In the genomic region with DNA sequence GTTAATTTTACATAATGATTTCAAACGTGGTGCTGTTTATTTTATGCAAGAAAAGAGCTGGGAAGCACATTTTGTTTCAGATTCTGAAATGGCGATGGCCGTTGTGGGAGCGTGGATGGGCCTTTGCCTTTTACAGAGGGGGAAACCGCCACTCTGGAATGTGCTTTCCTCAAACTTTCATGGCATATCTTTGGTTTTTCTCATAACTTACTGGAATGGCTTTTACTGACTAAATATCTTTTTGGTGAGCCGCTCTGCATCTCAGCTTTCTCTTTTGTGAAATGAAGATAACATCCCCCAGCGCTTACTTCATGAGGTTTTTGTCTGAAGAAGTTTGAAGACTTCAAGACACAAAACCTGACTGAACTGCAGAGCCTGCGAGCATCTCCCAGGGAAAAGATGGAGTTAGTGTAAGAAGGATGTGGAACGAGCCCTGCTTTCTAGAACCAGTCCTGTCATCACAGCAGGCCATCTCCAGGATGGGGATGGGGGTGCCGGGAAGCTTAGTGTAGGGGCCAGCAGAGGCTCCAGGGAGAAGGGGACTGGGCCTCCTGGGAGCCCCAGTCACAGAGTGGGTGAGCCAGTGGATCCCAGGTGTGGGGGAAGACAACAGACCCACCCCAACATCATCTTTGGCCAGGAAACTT, we compare ENCODE assay signal across 19 cellular contexts.
DNase-seq lines count a peak whose midpoint lies in the region; ATAC-seq and TF ChIP-seq lines count a peak whose summit lies in the region.
"Had no signal": no experiment of that assay in that cellular context is flagged by ENCODE, and none has a peak within 500 bp of the region (broad histone marks: within the 10 kb centered on the region; RNA-seq: fewer than 3 reads in every experiment).

No MANE protein-coding gene starts in this region.

- no peaks in the 10 kb centered on the region for H3K79me2 ChIP-seq in osteoblast (ENCODE audit: insufficient read depth, low read length)

- H3K36me3 Mint-ChIP-seq in activated CD4-positive, alpha-beta memory T cell treated with anti-CD3 and anti-CD28 coated beads, Interleukin-2, amount 10 ng/mL, durations not matched to agents 7 days and 5 days (ENCODE audit: low read depth), result no peaks in the 10 kb centered on the region
- H3K36me3 Mint-ChIP-seq: CD8-positive, alpha-beta T cell had no signal

- no peak overlapping the region for H3K4me3 ChIP-seq in SJSA1
- H3K4me3 ChIP-seq in osteoblast (ENCODE audit: insufficient read depth, low read length), result peak overlapping the region; percentile 17
- H3K4me3 ChIP-seq: gastrocnemius medialis, spleen, vagina had no signal

- no peak for ATAC-seq in GM18870 (IDR thresholded peaks at IDR 0.05; ENCODE audit: unreplicated experiment)
- ATAC-seq in stimulated activated naive CD8-positive, alpha-beta T cell treated with anti-CD3 and anti-CD28 coated beads, Interleukin-15, amount 100 ng/mL, for 72 hours, result no peak
- ATAC-seq: CD8-positive, alpha-beta T cell; T-helper 17 cell had no signal

- H3K27me3 ChIP-seq in SJSA1 (replicated peaks) (no peaks in the 10 kb centered on the region), osteoblast (ENCODE audit: insufficient read depth, low read length) (no peaks in the 10 kb centered on the region)
- H3K27me3 ChIP-seq: gastrocnemius medialis, spleen, vagina had no signal

- H3K27ac ChIP-seq in SJSA1 (peak overlapping the region; percentile 85), osteoblast (ENCODE audit: low read depth, low read length) (peak overlapping the region; percentile 33)
- H3K27ac ChIP-seq: gastrocnemius medialis, spleen, vagina, WERI-Rb-1 had no signal

- H3K9me3 Mint-ChIP-seq in activated CD4-positive, alpha-beta memory T cell treated with anti-CD3 and anti-CD28 coated beads, Interleukin-2, amount 10 ng/mL, durations not matched to agents 7 days and 5 days, result no peaks in the 10 kb centered on the region
- H3K9me3 Mint-ChIP-seq in stimulated activated naive CD8-positive, alpha-beta T cell treated with anti-CD3 and anti-CD28 coated beads, Interleukin-15, amount 100 ng/mL, for 72 hours, result no peaks in the 10 kb centered on the region
- H3K9me3 Mint-ChIP-seq: CD8-positive, alpha-beta T cell; neural crest cell had no signal

- POLR2A ChIA-PET in activated CD4-positive, alpha-beta memory T cell treated with anti-CD3 and anti-CD28 coated beads, Interleukin-2, amount 10 ng/mL, durations not matched to agents 7 days and 5 days (lab: Charles Lee), result no interaction called here

- H3K27me3 Mint-ChIP-seq in activated CD4-positive, alpha-beta memory T cell treated with anti-CD3 and anti-CD28 coated beads, Interleukin-2, amount 10 ng/mL, durations not matched to agents 7 days and 5 days, result no peaks in the 10 kb centered on the region
- H3K27me3 Mint-ChIP-seq in stimulated activated naive CD8-positive, alpha-beta T cell treated with anti-CD3 and anti-CD28 coated beads, Interleukin-15, amount 100 ng/mL, for 72 hours, result no peaks in the 10 kb centered on the region
- H3K27me3 Mint-ChIP-seq: T-helper 17 cell had no signal

- H4K20me1 ChIP-seq in osteoblast (ENCODE audit: insufficient read depth, low read length), result no peaks in the 10 kb centered on the region

- H3K4me1 ChIP-seq in SJSA1 (replicated peaks) (peaks cover 44% of the 10 kb centered on the region), osteoblast (ENCODE audit: insufficient read depth, low read length) (peaks cover 31% of the 10 kb centered on the region)

- no peak overlapping the region for H2AFZ ChIP-seq in osteoblast (ENCODE audit: low read length)

- no peak overlapping the region for H3K4me3 Mint-ChIP-seq in activated CD4-positive, alpha-beta memory T cell treated with anti-CD3 and anti-CD28 coated beads, Interleukin-2, amount 10 ng/mL, durations not matched to agents 7 days and 5 days
- no peak overlapping the region for H3K4me3 Mint-ChIP-seq in stimulated activated naive CD8-positive, alpha-beta T cell treated with anti-CD3 and anti-CD28 coated beads, Interleukin-15, amount 100 ng/mL, for 72 hours
- H3K4me3 Mint-ChIP-seq: CD8-positive, alpha-beta T cell; neural crest cell; T-helper 17 cell had no signal

- DNase-seq in EH (ENCODE audit: low read depth), result peak; percentile 82
- peak in 1 of 2 experiments; percentile 78 for DNase-seq in SJSA1 (ENCODE audit: low read depth in 1 of 2, low spot score in 2 of 2)
- DNase-seq in fibroblast of gingiva (ENCODE audit: low read depth), result peak; percentile 18
- DNase-seq in osteoblast (ENCODE audit: insufficient read length, low spot score, missing footprints), result no peak
- no peak for DNase-seq in activated T-cell treated with anti-CD3 and anti-CD28 coated beads, Interleukin-2, amount 50 U/mL, for 1 hour
- no peak for DNase-seq in activated CD4-positive, alpha-beta memory T cell treated with anti-CD3 and anti-CD28 coated beads, Interleukin-2, amount 10 ng/mL, durations not matched to agents 7 days and 5 days
- no peak for DNase-seq in stimulated activated naive CD8-positive, alpha-beta T cell treated with anti-CD3 and anti-CD28 coated beads, Interleukin-15, amount 100 ng/mL, for 72 hours
- DNase-seq: activated gamma-delta T cell treated with Interleukin-2 at 50 U/mL for 16 hours; CD8-positive, alpha-beta T cell; gastrocnemius medialis; NCI-H1436; OCI-M1; SHP77 treated with DMSO at 0.1 percent for 48 hours; spleen; T-helper 17 cell; WERI-Rb-1 had no signal

- H3K36me3 ChIP-seq in SJSA1, result no peaks in the 10 kb centered on the region
- no peaks in the 10 kb centered on the region for H3K36me3 ChIP-seq in osteoblast (ENCODE audit: insufficient read depth, low read length)
- H3K36me3 ChIP-seq: gastrocnemius medialis, spleen, vagina, WERI-Rb-1 had no signal

- peak overlapping the region; percentile 69 for H3K4me2 ChIP-seq in osteoblast (ENCODE audit: insufficient read depth, low read length)

- H3K9me3 ChIP-seq in SJSA1 (replicated peaks) (no peaks in the 10 kb centered on the region), osteoblast (ENCODE audit: low read depth, low read length) (no peaks in the 10 kb centered on the region)
- H3K9me3 ChIP-seq: gastrocnemius medialis, spleen, vagina had no signal

- CTCF ChIA-PET in activated CD4-positive, alpha-beta memory T cell treated with anti-CD3 and anti-CD28 coated beads, Interleukin-2, amount 10 ng/mL, durations not matched to agents 7 days and 5 days (lab: Charles Lee), result interaction anchor here (0.6 to 0.9 kb wide), 3 partner anchors 239 to 290 kb away, joined by 3 to 5 read pairs (median 3); no protein-coding TSS in a partner anchor

- TF ChIP-seq CTCF in osteoblast (IDR thresholded peaks at IDR 0.05; ENCODE audit: extremely low read depth, low read depth, low read length), result no peak

- H3K27ac Mint-ChIP-seq in activated CD4-positive, alpha-beta memory T cell treated with anti-CD3 and anti-CD28 coated beads, Interleukin-2, amount 10 ng/mL, durations not matched to agents 7 days and 5 days, result no peak overlapping the region
- no peak overlapping the region for H3K27ac Mint-ChIP-seq in stimulated activated naive CD8-positive, alpha-beta T cell treated with anti-CD3 and anti-CD28 coated beads, Interleukin-15, amount 100 ng/mL, for 72 hours
- H3K27ac Mint-ChIP-seq: CD8-positive, alpha-beta T cell; T-helper 17 cell had no signal

- peaks cover 7% of the 10 kb centered on the region for H3K4me1 Mint-ChIP-seq in activated CD4-positive, alpha-beta memory T cell treated with anti-CD3 and anti-CD28 coated beads, Interleukin-2, amount 10 ng/mL, durations not matched to agents 7 days and 5 days
- H3K4me1 Mint-ChIP-seq in stimulated activated naive CD8-positive, alpha-beta T cell treated with anti-CD3 and anti-CD28 coated beads, Interleukin-15, amount 100 ng/mL, for 72 hours, result no peaks in the 10 kb centered on the region

Comparison
In these comparisons a context has a peak if more than half of its experiments do, and no peak if none do; other contexts are left out.
1. DNase-seq: peak in EH (single experiment) and fibroblast of gingiva (single experiment); none in osteoblast (single experiment), activated T-cell treated with anti-CD3 and anti-CD28 coated beads, Interleukin-2, amount 50 U/mL, for 1 hour (single experiment), activated CD4-positive, alpha-beta memory T cell treated with anti-CD3 and anti-CD28 coated beads, Interleukin-2, amount 10 ng/mL, durations not matched to agents 7 days and 5 days (single experiment) and stimulated activated naive CD8-positive, alpha-beta T cell treated with anti-CD3 and anti-CD28 coated beads, Interleukin-15, amount 100 ng/mL, for 72 hours (0 of 2).